Comparison of ENCODE assay signal across 8 cellular contexts in genomic region chr1:205812271-205812877, GRCh38. TPM values are rescaled to one million over a fixed set of nuclear protein-coding genes. Genes with fewer than 3 reads are reported as not detected.
DNase-seq lines count a peak whose midpoint lies in the region; ATAC-seq and TF ChIP-seq lines count a peak whose summit lies in the region.

No MANE protein-coding gene starts in this region.

- peaks cover 7% of the 10 kb centered on the region for H3K27me3 Mint-ChIP-seq in activated CD8-positive, alpha-beta T cell treated with anti-CD3 and anti-CD28 coated beads, Interleukin-2, amount 10 ng/mL, durations not matched to agents 7 days and 5 days (ENCODE audit: low read depth)
- H3K27me3 Mint-ChIP-seq in neural progenitor cell (ENCODE audit: insufficient read depth, low read depth), result peaks cover 2% of the 10 kb centered on the region

- TF ChIP-seq CTCF in fibroblast of villous mesenchyme (IDR thresholded peaks at IDR 0.05; ENCODE audit: insufficient read depth, low read depth, low read length) (no peak), neural progenitor cell (IDR thresholded peaks at IDR 0.05) (no peak)

- no peaks in the 10 kb centered on the region for H3K9me3 ChIP-seq in neural progenitor cell (ENCODE audit: low read depth)

- peak overlapping the region; percentile 82 for H3K4me2 ChIP-seq in neural progenitor cell

- H2AFZ ChIP-seq in neural progenitor cell (replicated peaks), result peak overlapping the region; percentile 90

- H3K4me3 ChIP-seq in fibroblast of villous mesenchyme (ENCODE audit: low read depth, low read length) (peak overlapping the region; percentile 81), neural progenitor cell (peak overlapping the region; percentile 79)

- H3K4me1 ChIP-seq in neural progenitor cell, result peaks cover 24% of the 10 kb centered on the region

- no peaks in the 10 kb centered on the region for H3K9me3 Mint-ChIP-seq in activated CD8-positive, alpha-beta T cell treated with anti-CD3 and anti-CD28 coated beads, Interleukin-2, amount 10 ng/mL, durations not matched to agents 7 days and 5 days (ENCODE audit: insufficient read depth)
- no peaks in the 10 kb centered on the region for H3K9me3 Mint-ChIP-seq in neural progenitor cell

- peak overlapping the region; percentile 84 for H3K4me3 Mint-ChIP-seq in activated CD8-positive, alpha-beta T cell treated with anti-CD3 and anti-CD28 coated beads, Interleukin-2, amount 10 ng/mL, durations not matched to agents 7 days and 5 days
- H3K4me3 Mint-ChIP-seq in neural progenitor cell, result peak overlapping the region; percentile 93

- H3K4me1 Mint-ChIP-seq in activated CD8-positive, alpha-beta T cell treated with anti-CD3 and anti-CD28 coated beads, Interleukin-2, amount 10 ng/mL, durations not matched to agents 7 days and 5 days (ENCODE audit: low read depth), result peaks cover 35% of the 10 kb centered on the region
- H3K4me1 Mint-ChIP-seq in neural progenitor cell, result peaks cover 38% of the 10 kb centered on the region

- peaks cover 6% of the 10 kb centered on the region for H3K36me3 Mint-ChIP-seq in activated CD8-positive, alpha-beta T cell treated with anti-CD3 and anti-CD28 coated beads, Interleukin-2, amount 10 ng/mL, durations not matched to agents 7 days and 5 days (ENCODE audit: low read depth)
- peaks cover 26% of the 10 kb centered on the region for H3K36me3 Mint-ChIP-seq in neural progenitor cell

- peaks cover 9% of the 10 kb centered on the region for H3F3A ChIP-seq in neural progenitor cell (ENCODE audit: low read depth)

- H3K27ac ChIP-seq in neural progenitor cell, result no peak overlapping the region

- peaks cover 11% of the 10 kb centered on the region for H4K20me1 ChIP-seq in neural progenitor cell (ENCODE audit: low read depth)

- peak overlapping the region; percentile 74 for H3K27ac Mint-ChIP-seq in activated CD8-positive, alpha-beta T cell treated with anti-CD3 and anti-CD28 coated beads, Interleukin-2, amount 10 ng/mL, durations not matched to agents 7 days and 5 days
- H3K27ac Mint-ChIP-seq in neural progenitor cell, result peak overlapping the region; percentile 84

- peaks cover 21% of the 10 kb centered on the region for H3K79me2 ChIP-seq in neural progenitor cell (ENCODE audit: low read depth)

- POLR2A ChIA-PET in activated CD8-positive, alpha-beta T cell treated with anti-CD3 and anti-CD28 coated beads, Interleukin-2, amount 10 ng/mL, durations not matched to agents 7 days and 5 days (lab: Charles Lee), result interaction anchor here (1.0 to 1.5 kb wide), 2 partner anchors 14 to 61 kb away, joined by 3 read pairs; no protein-coding TSS in a partner anchor

- DNase-seq in NCI-H1105 treated with DMSO at 0.1 percent for 48 hours (lab: John Stamatoyannopoulos, UW) (peak; percentile 22), NCI-H1105 (lab: John Stamatoyannopoulos, UW) (no peak), HS-5 (ENCODE audit: low read depth) (peak; percentile 5), fibroblast of villous mesenchyme (ENCODE audit: low read depth) (peak; percentile 23), neural progenitor cell (ENCODE audit: low spot score) (peak; percentile 74), kidney glomerular epithelial cell (lab: John Stamatoyannopoulos, UW) (no peak), OCI-M2 (lab: John Stamatoyannopoulos, UW; ENCODE audit: unreplicated experiment) (no peak)
- peak; percentile 31 for DNase-seq in activated CD8-positive, alpha-beta T cell treated with anti-CD3 and anti-CD28 coated beads, Interleukin-2, amount 10 ng/mL, durations not matched to agents 7 days and 5 days

- CTCF ChIA-PET in activated CD8-positive, alpha-beta T cell treated with anti-CD3 and anti-CD28 coated beads, Interleukin-2, amount 10 ng/mL, durations not matched to agents 7 days and 5 days (lab: Charles Lee), result interaction anchor here (0.6 to 3.4 kb wide), 10 partner anchors 8 to 221 kb away, joined by 3 to 8 read pairs (median 4); no protein-coding TSS in a partner anchor

- peak overlapping the region; percentile 15 for H3K9ac ChIP-seq in neural progenitor cell

- H3K27me3 ChIP-seq in neural progenitor cell, result peaks cover 14% of the 10 kb centered on the region

- peak; percentile 11 for ATAC-seq in activated CD8-positive, alpha-beta T cell treated with anti-CD3 and anti-CD28 coated beads, Interleukin-2, amount 10 ng/mL, durations not matched to agents 7 days and 5 days

- no peaks in the 10 kb centered on the region for H3K36me3 ChIP-seq in neural progenitor cell

RNA-seq across cellular contexts. Expression of gene SLC41A1, which starts 0.6 kb away (rescaled TPM):
- 10 to 100 TPM in 1 of 2 experiments, 1 to 10 TPM in 1; 8.9 to 10.1 TPM for total RNA-seq in activated CD8-positive, alpha-beta T cell treated with anti-CD3 and anti-CD28 coated beads, Interleukin-2, amount 10 ng/mL, durations not matched to agents 7 days and 5 days
- total RNA-seq in fibroblast of villous mesenchyme (13.9 and 20.7 TPM in 2 replicates), neural progenitor cell (ENCODE audit: low replicate concordance) (10.4 and 15.8 TPM in 2 replicates)

RNA-seq across cellular contexts. Expression of gene RAB29, which starts 37.1 kb away (rescaled TPM):
- 10 to 100 TPM; 42.5 to 42.7 TPM for total RNA-seq in activated CD8-positive, alpha-beta T cell treated with anti-CD3 and anti-CD28 coated beads, Interleukin-2, amount 10 ng/mL, durations not matched to agents 7 days and 5 days
- total RNA-seq in fibroblast of villous mesenchyme (22.2 and 43.2 TPM in 2 replicates), neural progenitor cell (ENCODE audit: low replicate concordance) (3.8 and 6.0 TPM in 2 replicates)

RNA-seq across cellular contexts. Expression of gene PM20D1, which starts 37.6 kb away (rescaled TPM):
- total RNA-seq in activated CD8-positive, alpha-beta T cell treated with anti-CD3 and anti-CD28 coated beads, Interleukin-2, amount 10 ng/mL, durations not matched to agents 7 days and 5 days, result under 1 TPM; 0.16 to 0.55 TPM
- total RNA-seq in fibroblast of villous mesenchyme, result under 0.01 TPM in 1 of 2 replicates, not detected in the other
- not detected in 2 replicates for total RNA-seq in neural progenitor cell (ENCODE audit: low replicate concordance)

Comparison
In these comparisons a context has a peak if more than half of its experiments do, and no peak if none do; other contexts are left out.
1. DNase-seq: peak in NCI-H1105 treated with DMSO at 0.1 percent for 48 hours (single experiment), HS-5 (single experiment), activated CD8-positive, alpha-beta T cell treated with anti-CD3 and anti-CD28 coated beads, Interleukin-2, amount 10 ng/mL, durations not matched to agents 7 days and 5 days (single experiment), fibroblast of villous mesenchyme (single experiment) and neural progenitor cell (single experiment); none in NCI-H1105 (single experiment), kidney glomerular epithelial cell (single experiment) and OCI-M2 (single experiment).